ENCODE assay signal across 9 cellular contexts in the genomic region with DNA sequence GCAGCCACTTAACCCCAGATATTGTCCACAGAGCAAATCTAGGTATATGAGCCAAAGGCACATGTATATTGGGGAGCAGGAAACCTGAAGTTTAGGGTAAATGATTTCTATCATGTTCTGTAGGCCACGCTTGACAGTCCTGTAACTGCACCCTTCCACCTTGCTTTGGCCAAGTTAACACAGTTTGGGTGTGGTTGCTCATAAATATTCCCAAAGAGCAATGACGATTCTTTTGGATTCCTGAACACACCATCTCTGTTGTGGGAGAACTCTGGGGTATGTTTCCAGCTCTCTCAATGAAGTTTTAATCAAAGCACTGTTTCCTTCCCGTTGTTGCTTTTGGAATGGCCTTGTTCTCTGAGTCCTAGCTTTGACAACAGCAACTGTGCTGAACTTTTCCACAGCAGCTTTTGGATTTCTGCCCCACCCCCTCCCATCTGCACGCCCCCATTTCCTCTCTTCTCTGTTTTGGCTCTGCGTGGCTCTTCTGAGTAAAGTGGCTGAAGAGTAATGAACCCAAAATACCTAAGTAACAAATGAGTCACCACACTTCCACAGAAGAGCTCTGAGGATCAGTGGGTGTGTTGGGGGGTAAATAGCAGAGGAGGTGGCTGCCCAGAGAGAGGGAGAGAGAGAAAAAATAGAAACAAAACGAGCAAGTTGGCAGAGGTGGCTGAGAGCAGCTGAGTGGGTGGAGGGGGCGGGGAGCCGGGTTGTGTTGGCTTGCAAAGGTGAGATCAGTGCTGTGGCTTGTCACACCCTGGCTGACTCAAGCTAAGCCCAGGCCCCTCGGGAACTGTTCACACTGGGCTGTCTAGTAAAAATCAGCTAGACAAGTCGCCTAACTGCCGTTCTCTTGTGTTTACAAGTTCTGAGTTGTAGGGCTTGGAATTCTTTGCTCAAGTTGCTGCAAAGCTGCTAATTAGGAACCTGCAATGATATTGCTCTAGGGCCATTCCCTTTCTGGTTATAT. TPM values are rescaled to one million over a fixed set of nuclear protein-coding genes. Genes with fewer than 3 reads are reported as not detected.
DNase-seq lines count a peak whose midpoint lies in the region; ATAC-seq and TF ChIP-seq lines count a peak whose summit lies in the region.
"Had no signal": no experiment of that assay in that cellular context is flagged by ENCODE, and none has a peak within 500 bp of the region (broad histone marks: within the 10 kb centered on the region; RNA-seq: fewer than 3 reads in every experiment).

No MANE protein-coding gene starts in this region.

- WGBS in esophagus muscularis mucosa, result 10% methylated on average over 11 of the region's 11 CpGs

- H3K4me1 ChIP-seq in esophagus muscularis mucosa, result peaks cover 41 to 64% (median 61%) of the 10 kb centered on the region in 4 donors

- H3K9me3 ChIP-seq in esophagus muscularis mucosa, result no peaks in the 10 kb centered on the region

- H3K27me3 Mint-ChIP-seq in natural killer cell (ENCODE audit: low read depth in 2 of 2), result no peaks in the 10 kb centered on the region

- H3K4me1 Mint-ChIP-seq in natural killer cell, result peaks cover 54% of the 10 kb centered on the region in 2 donors

- H3K4me3 Mint-ChIP-seq in natural killer cell, result peak overlapping the region; percentile 77

- ATAC-seq in HG02798 (IDR thresholded peaks at IDR 0.05; ENCODE audit: poor library complexity, unreplicated experiment) (peak; percentile 87), natural killer cell (peak; percentile 85 to 92 (median 92))

- peak overlapping the region in 3 of 4 donors; percentile 17 to 28 (median 21) for H3K4me3 ChIP-seq in esophagus muscularis mucosa

- H3K27ac Mint-ChIP-seq in natural killer cell, result peak overlapping the region; percentile 78 to 89

- no peak for TF ChIP-seq POLR2A in esophagus muscularis mucosa (IDR thresholded peaks at IDR 0.05; ENCODE audit: low read depth)

- no peaks in the 10 kb centered on the region for H3K36me3 Mint-ChIP-seq in natural killer cell

- no peaks in the 10 kb centered on the region for H3K9me3 Mint-ChIP-seq in natural killer cell

- no peaks in the 10 kb centered on the region for H3K36me3 ChIP-seq in esophagus muscularis mucosa

- H3K27me3 ChIP-seq in esophagus muscularis mucosa, result no peaks in the 10 kb centered on the region

- DNase-seq in DMS153 (lab: John Stamatoyannopoulos, UW) (peak; percentile 29), DMS153 treated with DMSO at 0.1 percent for 48 hours (lab: John Stamatoyannopoulos, UW; ENCODE audit: unreplicated experiment) (no peak), NCI-H226 (peak; percentile 81), activated T-cell treated with anti-CD3 and anti-CD28 coated beads for 1 hour (ENCODE audit: low read depth) (peak; percentile 81), esophagus muscularis mucosa (ENCODE audit: extremely low spot score) (peak; percentile 97), natural killer cell (peak; percentile 75)
- peak; percentile 31 to 70 (median 52) for DNase-seq in stimulated activated naive CD4-positive, alpha-beta T cell (lab: John Stamatoyannopoulos, UW)

- H3K27ac ChIP-seq in esophagus muscularis mucosa (replicated peaks in 1 of 4), result peak overlapping the region; percentile 77 to 85 (median 81)
- H3K27ac ChIP-seq: 22Rv1 had no signal

- no peak for TF ChIP-seq EP300 in esophagus muscularis mucosa (IDR thresholded peaks at IDR 0.05)

- TF ChIP-seq CTCF in esophagus muscularis mucosa (IDR thresholded peaks at IDR 0.05), result no peak
- TF ChIP-seq CTCF in natural killer cell (IDR thresholded peaks at IDR 0.05), result no peak

- intact Hi-C loops in esophagus muscularis mucosa (cut with DNase I) (no loop called here), natural killer cell (cut with micrococcal nuclease) (loop anchor here (1.0 to 10.0 kb wide), 3 partner anchors 24 to 718 kb away; partner anchors contain the start of gene CD53)

RNA-seq across cellular contexts. Expression of gene RAP1A, which starts 26.9 kb away (rescaled TPM):
- total RNA-seq in esophagus muscularis mucosa, result 100 to 1,000 TPM; 171 to 325 (median 216) TPM
- 100 to 1,000 TPM in 2 of 3 donors, 10 to 100 TPM in 1; 83.7 to 112 (median 104) TPM for total RNA-seq in natural killer cell
